Comparison of ENCODE assay signal across 2 cellular contexts in genomic region chr16:57984443-57985203, GRCh38.
TF ChIP-seq lines count a peak whose summit lies in the region.

No MANE protein-coding gene starts in this region.

TF ChIP-seq in IMR-90, 13 proteins besides CTCF, POLR2A, EP300 and RAD21:
- TF ChIP-seq NFE2L2 (IDR thresholded peaks at IDR 0.05; ENCODE audit: low read depth, low read length) (no peak), FOS (IDR thresholded peaks at IDR 0.05; ENCODE audit: low read depth, low read length) (no peak), RCOR1 (IDR thresholded peaks at IDR 0.05; ENCODE audit: insufficient replicate concordance, low read length) (no peak), CHD1 (IDR thresholded peaks at IDR 0.05; ENCODE audit: low read depth, low read length) (no peak)

TF ChIP-seq in H1, 55 proteins besides CTCF, POLR2A, EP300 and RAD21:
- TF ChIP-seq SP2 (IDR thresholded peaks at IDR 0.05; ENCODE audit: low read length) (no peak), KDM1A (IDR thresholded peaks at IDR 0.05; ENCODE audit: borderline replicate concordance, low read length) (no peak), NRF1 (IDR thresholded peaks at IDR 0.05; ENCODE audit: low read depth, low read length) (no peak), SP1 (IDR thresholded peaks at IDR 0.05; ENCODE audit: low read depth, low read length) (peak; percentile 35; the same call in 1 of the 2 replicates), CHD7 (IDR thresholded peaks at IDR 0.05; ENCODE audit: insufficient replicate concordance, low read length) (no peak), SUZ12 (IDR thresholded peaks at IDR 0.05; ENCODE audit: low read length) (peak; percentile 32; the same call in 1 of the 2 replicates), RNF2 (IDR thresholded peaks at IDR 0.05; ENCODE audit: borderline replicate concordance, low read depth, low read length, missing control alignments, poor library complexity, severe bottlenecking) (no peak), SAP30 (IDR thresholded peaks at IDR 0.05; ENCODE audit: insufficient read depth, insufficient replicate concordance, low read length) (no peak), MAX (IDR thresholded peaks at IDR 0.05) (peak; percentile 91), TAF1 (IDR thresholded peaks at IDR 0.05; ENCODE audit: low read depth, low read length) (no peak), SIN3A (conservative IDR thresholded peaks at IDR 0.05 in 1 of 2, IDR thresholded peaks at IDR 0.05 in 1 of 2; ENCODE audit: low read depth in 1 of 2, low read length in 2 of 2) (no peak; a peak in 1 of 4 replicates), ZNF274 (IDR thresholded peaks at IDR 0.05; ENCODE audit: borderline replicate concordance, extremely low read depth, low read length) (no peak), E2F6 (IDR thresholded peaks at IDR 0.05) (peak; percentile 80), TBP (IDR thresholded peaks at IDR 0.05; ENCODE audit: low read depth, low read length) (no peak), KDM4A (IDR thresholded peaks at IDR 0.05; ENCODE audit: low read depth, low read length, severe bottlenecking) (peak; percentile 87), TEAD4 (IDR thresholded peaks at IDR 0.05; ENCODE audit: low read depth, low read length) (no peak), HDAC6 (IDR thresholded peaks at IDR 0.05; ENCODE audit: low read depth, low read length) (no peak), ASH2L (IDR thresholded peaks at IDR 0.05; ENCODE audit: low read length) (no peak), EZH2 (IDR thresholded peaks at IDR 0.05; ENCODE audit: low read depth, low read length, severe bottlenecking) (no peak), POU5F1 (IDR thresholded peaks at IDR 0.05; ENCODE audit: low read depth, low read length) (no peak), MAFK (IDR thresholded peaks at IDR 0.05; ENCODE audit: low read depth, low read length) (no peak), TCF12 (IDR thresholded peaks at IDR 0.05; ENCODE audit: low read depth, low read length) (no peak), SIRT6 (IDR thresholded peaks at IDR 0.05; ENCODE audit: low read length) (no peak), RXRA (IDR thresholded peaks at IDR 0.05; ENCODE audit: insufficient read depth, low read depth, low read length) (no peak), ATF2 (IDR thresholded peaks at IDR 0.05; ENCODE audit: low read length) (no peak), ATF3 (IDR thresholded peaks at IDR 0.05; ENCODE audit: insufficient read depth, low read depth, low read length) (no peak), HDAC2 (IDR thresholded peaks at IDR 0.05; ENCODE audit: borderline replicate concordance in 1 of 2, low read depth in 2 of 2, low read length in 2 of 2) (0 out of 4 replicates have a peak, but pooled peaks have one; percentile 52 to 61), CTBP2 (IDR thresholded peaks at IDR 0.05; ENCODE audit: borderline replicate concordance, insufficient read depth, insufficient read length, low read length) (no peak), FOSL1 (IDR thresholded peaks at IDR 0.05; ENCODE audit: insufficient read depth, low read depth, low read length) (no peak), JUN (IDR thresholded peaks at IDR 0.05; ENCODE audit: low read depth, low read length) (no peak), CHD1 (IDR thresholded peaks at IDR 0.05; ENCODE audit: low read depth, low read length) (no peak), CBX8 (IDR thresholded peaks at IDR 0.05; ENCODE audit: borderline replicate concordance, low read depth, low read length) (no peak), YY1 (IDR thresholded peaks at IDR 0.05; ENCODE audit: low read depth, low read length) (no peak), KDM5A (IDR thresholded peaks at IDR 0.05; ENCODE audit: low read length) (no peak), SRF (IDR thresholded peaks at IDR 0.05; ENCODE audit: low read depth, low read length) (no peak), POLR2AphosphoS5 (IDR thresholded peaks at IDR 0.05; ENCODE audit: low read depth, low read length) (no peak), RBBP5 (IDR thresholded peaks at IDR 0.05; ENCODE audit: borderline replicate concordance, low read depth, low read length) (peak; percentile 23; the same call in 1 of the 2 replicates), CEBPB (IDR thresholded peaks at IDR 0.05; ENCODE audit: low read depth, low read length) (no peak), JUND (IDR thresholded peaks at IDR 0.05; ENCODE audit: low read length) (no peak), RFX5 (IDR thresholded peaks at IDR 0.05; ENCODE audit: borderline replicate concordance, low read depth, low read length) (no peak), CHD2 (IDR thresholded peaks at IDR 0.05; ENCODE audit: low read length) (no peak), USF2 (IDR thresholded peaks at IDR 0.05; ENCODE audit: low read length) (no peak), CBX5 (IDR thresholded peaks at IDR 0.05; ENCODE audit: low read depth, low read length) (no peak), NANOG (IDR thresholded peaks at IDR 0.05; ENCODE audit: insufficient read depth, low read depth, low read length, poor library complexity, severe bottlenecking) (no peak), CREB1 (IDR thresholded peaks at IDR 0.05) (no peak), GABPA (IDR thresholded peaks at IDR 0.05; ENCODE audit: borderline replicate concordance, insufficient read depth, low read length) (no peak), GTF2F1 (IDR thresholded peaks at IDR 0.05; ENCODE audit: borderline replicate concordance, low read depth, low read length) (no peak), PHF8 (conservative IDR thresholded peaks at IDR 0.05; ENCODE audit: low read depth, low read length) (no peak), SP4 (IDR thresholded peaks at IDR 0.05; ENCODE audit: low read length) (no peak), EGR1 (IDR thresholded peaks at IDR 0.05; ENCODE audit: borderline replicate concordance, low read depth, low read length) (no peak), BRCA1 (IDR thresholded peaks at IDR 0.05; ENCODE audit: low read depth, low read length) (no peak), SIX5 (IDR thresholded peaks at IDR 0.05; ENCODE audit: low read depth, low read length) (no peak), TAF7 (optimal IDR thresholded peaks at IDR 0.05; ENCODE audit: borderline replicate concordance, low read depth, low read length) (no peak), BCL11A (IDR thresholded peaks at IDR 0.05; ENCODE audit: low read depth in 2 of 2, low read length in 2 of 2) (no peak), BACH1 (IDR thresholded peaks at IDR 0.05; ENCODE audit: low read length) (0 out of 2 replicates have a peak, but pooled peaks have one; percentile 39)
